Comparison of ENCODE assay signal across 17 cellular contexts in the genomic region with DNA sequence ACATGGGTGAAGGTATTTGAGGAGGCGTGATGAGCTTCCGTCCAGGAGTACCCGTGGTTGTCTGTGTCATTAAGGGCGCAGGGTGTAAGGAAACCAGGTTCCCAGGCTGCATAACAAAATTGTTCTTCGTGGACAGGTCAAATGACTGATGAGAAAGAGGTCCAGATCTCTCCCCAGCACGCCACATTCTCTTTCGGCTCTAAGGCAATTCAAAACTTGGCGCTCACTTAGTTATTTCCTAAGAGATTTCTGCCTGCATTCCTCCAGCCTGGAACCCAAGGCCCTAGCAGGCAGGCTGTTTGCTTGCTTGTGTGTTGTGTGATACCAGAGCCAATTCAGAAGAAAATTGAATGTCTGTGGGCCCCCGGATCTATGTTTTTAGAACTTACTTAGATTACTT.
DNase-seq lines count a peak whose midpoint lies in the region; ATAC-seq and TF ChIP-seq lines count a peak whose summit lies in the region.
"Had no signal": no experiment of that assay in that cellular context is flagged by ENCODE, and none has a peak within 500 bp of the region (broad histone marks: within the 10 kb centered on the region; RNA-seq: fewer than 3 reads in every experiment).

No MANE protein-coding gene starts in this region.

- no peak for TF ChIP-seq CTCF in right atrium auricular region (IDR thresholded peaks at IDR 0.05)
- no peak for TF ChIP-seq CTCF in osteoblast (IDR thresholded peaks at IDR 0.05; ENCODE audit: extremely low read depth, low read depth, low read length)

- no peak overlapping the region for H3K4me2 ChIP-seq in osteoblast (ENCODE audit: insufficient read depth, low read length)
- H3K4me2 ChIP-seq: BLaER1 had no signal

- peaks cover 4% of the 10 kb centered on the region for H3K4me1 Mint-ChIP-seq in activated CD8-positive, alpha-beta memory T cell treated with anti-CD3 and anti-CD28 coated beads, Interleukin-2, amount 10 ng/mL, durations not matched to agents 7 days and 5 days

- no peak overlapping the region for H3K27ac ChIP-seq in right atrium auricular region
- peak overlapping the region; percentile 42 for H3K27ac ChIP-seq in osteoblast (ENCODE audit: low read depth, low read length)
- H3K27ac ChIP-seq: BLaER1, HL-60 had no signal

- H3K9me3 Mint-ChIP-seq in activated CD8-positive, alpha-beta memory T cell treated with anti-CD3 and anti-CD28 coated beads, Interleukin-2, amount 10 ng/mL, durations not matched to agents 7 days and 5 days (ENCODE audit: low read depth): no peaks in the 10 kb centered on the region
- H3K9me3 Mint-ChIP-seq: CD8-positive, alpha-beta memory T cell had no signal

- H3K27me3 Mint-ChIP-seq in activated CD8-positive, alpha-beta memory T cell treated with anti-CD3 and anti-CD28 coated beads, Interleukin-2, amount 10 ng/mL, durations not matched to agents 7 days and 5 days: no peaks in the 10 kb centered on the region

- no peak overlapping the region for H3K4me3 Mint-ChIP-seq in activated CD8-positive, alpha-beta memory T cell treated with anti-CD3 and anti-CD28 coated beads, Interleukin-2, amount 10 ng/mL, durations not matched to agents 7 days and 5 days
- H3K4me3 Mint-ChIP-seq: CD8-positive, alpha-beta memory T cell had no signal

- no peaks in the 10 kb centered on the region for H4K20me1 ChIP-seq in osteoblast (ENCODE audit: insufficient read depth, low read length)
- H4K20me1 ChIP-seq: BLaER1 had no signal

- no peak overlapping the region for H2AFZ ChIP-seq in osteoblast (ENCODE audit: low read length)

- intact Hi-C loops in Right ventricle myocardium inferior (cut with DNase I): no loop called here

- H3K27me3 ChIP-seq in right atrium auricular region: no peaks in the 10 kb centered on the region
- H3K27me3 ChIP-seq in adipocyte (replicated peaks; ENCODE audit: control insufficient read depth, insufficient read depth, low read length): no peaks in the 10 kb centered on the region
- no peaks in the 10 kb centered on the region for H3K27me3 ChIP-seq in osteoblast (ENCODE audit: insufficient read depth, low read length)
- H3K27me3 ChIP-seq: BLaER1 had no signal

- peak overlapping the region; percentile 22 for H3K9ac ChIP-seq in adipocyte (ENCODE audit: low read length)
- H3K9ac ChIP-seq: BLaER1 had no signal

- H3K79me2 ChIP-seq in osteoblast (ENCODE audit: insufficient read depth, low read length): no peaks in the 10 kb centered on the region

- H3K27ac Mint-ChIP-seq in activated CD8-positive, alpha-beta memory T cell treated with anti-CD3 and anti-CD28 coated beads, Interleukin-2, amount 10 ng/mL, durations not matched to agents 7 days and 5 days: no peak overlapping the region

- H3K9me3 ChIP-seq in right atrium auricular region: no peaks in the 10 kb centered on the region
- no peaks in the 10 kb centered on the region for H3K9me3 ChIP-seq in adipocyte (ENCODE audit: control insufficient read depth, low read length)
- no peaks in the 10 kb centered on the region for H3K9me3 ChIP-seq in osteoblast (ENCODE audit: low read depth, low read length)
- H3K9me3 ChIP-seq: BLaER1, HAP-1 had no signal

- DNase-seq in Right ventricle myocardium inferior (ENCODE audit: missing footprints) (peak; percentile 58), right atrium auricular region (ENCODE audit: low spot score) (no peak), adipocyte (ENCODE audit: low read depth) (no peak), fibroblast of peridontal ligament (ENCODE audit: extremely low read depth) (peak; percentile 8), osteoblast (ENCODE audit: insufficient read length, low spot score, missing footprints) (no peak), NCI-H187 treated with DMSO at 0.1 percent for 48 hours (lab: John Stamatoyannopoulos, UW) (no peak)
- no peak for DNase-seq in activated CD8-positive, alpha-beta memory T cell treated with anti-CD3 and anti-CD28 coated beads, Interleukin-2, amount 10 ng/mL, durations not matched to agents 7 days and 5 days
- DNase-seq: CD8-positive, alpha-beta memory T cell; DND-41; NCI-H1417; NCI-H1930; OCI-M1; RPMI8226 had no signal

- H3K4me1 ChIP-seq in right atrium auricular region: no peaks in the 10 kb centered on the region
- H3K4me1 ChIP-seq in adipocyte (ENCODE audit: control insufficient read depth, insufficient read depth, low read length): peaks cover 11% of the 10 kb centered on the region
- H3K4me1 ChIP-seq in osteoblast (ENCODE audit: insufficient read depth, low read length): peaks cover 4% of the 10 kb centered on the region
- H3K4me1 ChIP-seq: HAP-1 had no signal

- ATAC-seq in Right ventricle myocardium inferior: peak; percentile 64
- no peak for ATAC-seq in HG03039 (IDR thresholded peaks at IDR 0.05; ENCODE audit: unreplicated experiment)
- ATAC-seq in activated CD8-positive, alpha-beta memory T cell treated with anti-CD3 and anti-CD28 coated beads, Interleukin-2, amount 10 ng/mL, durations not matched to agents 7 days and 5 days: no peak

- no peaks in the 10 kb centered on the region for H3K36me3 Mint-ChIP-seq in activated CD8-positive, alpha-beta memory T cell treated with anti-CD3 and anti-CD28 coated beads, Interleukin-2, amount 10 ng/mL, durations not matched to agents 7 days and 5 days

- H3K4me3 ChIP-seq in right atrium auricular region (no peak overlapping the region), adipocyte (ENCODE audit: low read length) (no peak overlapping the region), osteoblast (ENCODE audit: insufficient read depth, low read length) (no peak overlapping the region)
- H3K4me3 ChIP-seq: BLaER1, HAP-1 had no signal

- CTCF ChIA-PET in activated CD8-positive, alpha-beta memory T cell treated with anti-CD3 and anti-CD28 coated beads, Interleukin-2, amount 10 ng/mL, durations not matched to agents 7 days and 5 days (lab: Charles Lee): interaction anchor here (1.7 kb wide), 1 partner anchor 9 kb away, joined by 4 read pairs; no protein-coding TSS in a partner anchor

- H3K36me3 ChIP-seq in right atrium auricular region (peaks cover 15% of the 10 kb centered on the region), adipocyte (ENCODE audit: control insufficient read depth, insufficient read depth, low read length, severe bottlenecking) (peaks cover 8% of the 10 kb centered on the region), osteoblast (ENCODE audit: insufficient read depth, low read length) (peaks cover 18% of the 10 kb centered on the region)
- H3K36me3 ChIP-seq: HAP-1 had no signal

Comparison
In these comparisons a context has a peak if more than half of its experiments do, and no peak if none do; other contexts are left out.
1. DNase-seq: peak in Right ventricle myocardium inferior (single experiment) and fibroblast of peridontal ligament (single experiment); none in right atrium auricular region (single experiment), adipocyte (single experiment), osteoblast (single experiment), activated CD8-positive, alpha-beta memory T cell treated with anti-CD3 and anti-CD28 coated beads, Interleukin-2, amount 10 ng/mL, durations not matched to agents 7 days and 5 days (single experiment) and NCI-H187 treated with DMSO at 0.1 percent for 48 hours (single experiment).